In genomic region chr2:188085421-188085820, GRCh38 we compare ENCODE assay signal across 24 cellular contexts.
"Had no signal": no experiment of that assay in that cellular context is flagged by ENCODE, and none has a peak within 500 bp of the region (broad histone marks: within the 10 kb centered on the region; RNA-seq: fewer than 3 reads in every experiment).

No MANE protein-coding gene starts in this region.

- H3K27me3 Mint-ChIP-seq: activated naive CD4-positive, alpha-beta T cell treated with anti-CD3 and anti-CD28 coated beads, Interleukin-2, amount 10 ng/mL, durations not matched to agents 7 days and 5 days; dendritic cell treated with granulocyte-macrophage colony-stimulating factor and Interleukin-4, amounts not matched to agents 40 ng/mL and 50 ng/mL, for 4 days; effector memory CD8-positive, alpha-beta T cell; stimulated activated naive B cell treated with anti-CD40 and anti-IgM and Interleukin-4, amounts not matched to agents 10 μg/mL and 1 μg/mL and 100 μg/mL, for 72 hours had no signal

- H3K36me3 Mint-ChIP-seq: activated naive CD4-positive, alpha-beta T cell treated with anti-CD3 and anti-CD28 coated beads, Interleukin-2, amount 10 ng/mL, durations not matched to agents 7 days and 5 days; naive thymus-derived CD8-positive, alpha-beta T cell; stimulated activated naive B cell treated with anti-CD40 and anti-IgM and Interleukin-4, amounts not matched to agents 10 μg/mL and 1 μg/mL and 100 μg/mL, for 72 hours had no signal

- H3K4me1 ChIP-seq: ascending aorta, esophagus squamous epithelium, left lung, parathyroid adenoma, spleen, transverse colon, vagina had no signal

- H3K27ac ChIP-seq: ascending aorta, esophagus squamous epithelium, hepatocyte, left lung, parathyroid adenoma, spleen, transverse colon, vagina had no signal

- H3K9me3 ChIP-seq: esophagus squamous epithelium, left lung, transverse colon, vagina had no signal

- H3K4me2 ChIP-seq: hepatocyte had no signal

- H3K9ac ChIP-seq: parathyroid adenoma had no signal

- H3K9me3 Mint-ChIP-seq: activated naive CD8-positive, alpha-beta T cell treated with anti-CD3 and anti-CD28 coated beads, Interleukin-2, amount 50 U/mL, for 24 hours; T-helper 1 cell treated with Interleukin-12 subunit alpha and Interleukin-12 subunit beta and Interleukin-4 antibody, amounts not matched to agents 30 μg/mL and 1 μg/mL, for 36 hours had no signal

- DNase-seq: activated CD4-positive, alpha-beta T cell treated with anti-CD3 and anti-CD28 coated beads, Interleukin-2, amount 50 U/mL, for 1 hour; activated CD8-positive, alpha-beta memory T cell treated with anti-CD3 and anti-CD28 coated beads, Interleukin-2, amount 50 U/mL, for 48 hours; activated effector memory CD4-positive, alpha-beta T cell treated with Interleukin-2 at 50 U/mL for 16 hours; activated naive CD4-positive, alpha-beta T cell treated with anti-CD3 and anti-CD28 coated beads, Interleukin-2, amount 10 ng/mL, durations not matched to agents 7 days and 5 days; activated naive CD8-positive, alpha-beta T cell treated with anti-CD3 and anti-CD28 coated beads, Interleukin-2, amount 50 U/mL, for 24 hours; activated T-cell treated with anti-CD3 and anti-CD28 coated beads, Interleukin-2, amount 50 U/mL, for 48 hours; effector memory CD8-positive, alpha-beta T cell; esophagus squamous epithelium; kidney; left lung; mammary epithelial cell; naive thymus-derived CD8-positive, alpha-beta T cell; retina; spleen; stimulated activated CD4-positive, alpha-beta T cell treated with anti-CD3 and anti-CD28 coated beads, Interleukin-4, amount 100 ng/mL, for 4 hours; stimulated activated naive B cell treated with anti-CD40 and anti-IgM and Interleukin-4, amounts not matched to agents 10 μg/mL and 1 μg/mL and 100 μg/mL, for 72 hours; transverse colon had no signal

- ATAC-seq: activated CD4-positive, CD25-positive, alpha-beta regulatory T cell treated with anti-CD3 and anti-CD28 coated beads, Interleukin-2, amount 50 U/mL, for 24 hours; activated naive CD8-positive, alpha-beta T cell treated with anti-CD3 and anti-CD28 coated beads, Interleukin-2, amount 50 U/mL, for 24 hours; effector memory CD8-positive, alpha-beta T cell; left lung; naive thymus-derived CD8-positive, alpha-beta T cell; stimulated activated naive B cell treated with anti-CD40 and anti-IgM and Interleukin-4, amounts not matched to agents 10 μg/mL and 1 μg/mL and 100 μg/mL, for 72 hours had no signal

- H3K27me3 ChIP-seq: ascending aorta, esophagus squamous epithelium, hepatocyte, left lung, spleen, transverse colon, vagina had no signal

- H3K4me3 Mint-ChIP-seq: activated naive CD4-positive, alpha-beta T cell treated with anti-CD3 and anti-CD28 coated beads, Interleukin-2, amount 10 ng/mL, durations not matched to agents 7 days and 5 days; activated naive CD8-positive, alpha-beta T cell treated with anti-CD3 and anti-CD28 coated beads, Interleukin-2, amount 50 U/mL, for 24 hours; dendritic cell treated with granulocyte-macrophage colony-stimulating factor and Interleukin-4, amounts not matched to agents 40 ng/mL and 50 ng/mL, for 4 days; effector memory CD8-positive, alpha-beta T cell; naive thymus-derived CD8-positive, alpha-beta T cell; stimulated activated naive B cell treated with anti-CD40 and anti-IgM and Interleukin-4, amounts not matched to agents 10 μg/mL and 1 μg/mL and 100 μg/mL, for 72 hours; T-helper 1 cell treated with Interleukin-12 subunit alpha and Interleukin-12 subunit beta and Interleukin-4 antibody, amounts not matched to agents 30 μg/mL and 1 μg/mL, for 36 hours had no signal

- H3K4me3 ChIP-seq: ascending aorta, esophagus squamous epithelium, hepatocyte, left lung, spleen, transverse colon, vagina had no signal

- H3K79me2 ChIP-seq: hepatocyte, parathyroid adenoma had no signal

- H3K36me3 ChIP-seq: ascending aorta, esophagus squamous epithelium, left lung, spleen, transverse colon, vagina had no signal

- H3K27ac Mint-ChIP-seq: activated naive CD4-positive, alpha-beta T cell treated with anti-CD3 and anti-CD28 coated beads, Interleukin-2, amount 10 ng/mL, durations not matched to agents 7 days and 5 days; activated naive CD8-positive, alpha-beta T cell treated with anti-CD3 and anti-CD28 coated beads, Interleukin-2, amount 50 U/mL, for 24 hours; dendritic cell treated with granulocyte-macrophage colony-stimulating factor and Interleukin-4, amounts not matched to agents 40 ng/mL and 50 ng/mL, for 4 days; effector memory CD8-positive, alpha-beta T cell; stimulated activated naive B cell treated with anti-CD40 and anti-IgM and Interleukin-4, amounts not matched to agents 10 μg/mL and 1 μg/mL and 100 μg/mL, for 72 hours; T-helper 1 cell treated with Interleukin-12 subunit alpha and Interleukin-12 subunit beta and Interleukin-4 antibody, amounts not matched to agents 30 μg/mL and 1 μg/mL, for 36 hours had no signal

- H3K4me1 Mint-ChIP-seq: activated naive CD4-positive, alpha-beta T cell treated with anti-CD3 and anti-CD28 coated beads, Interleukin-2, amount 10 ng/mL, durations not matched to agents 7 days and 5 days; activated naive CD8-positive, alpha-beta T cell treated with anti-CD3 and anti-CD28 coated beads, Interleukin-2, amount 50 U/mL, for 24 hours; naive thymus-derived CD8-positive, alpha-beta T cell; stimulated activated naive B cell treated with anti-CD40 and anti-IgM and Interleukin-4, amounts not matched to agents 10 μg/mL and 1 μg/mL and 100 μg/mL, for 72 hours had no signal
